Comparison of ENCODE assay signal across 20 cellular contexts in genomic region chr10:124521429-124521871, GRCh38. TPM values are rescaled to one million over a fixed set of nuclear protein-coding genes. Genes with fewer than 3 reads are reported as not detected.
DNase-seq lines count a peak whose midpoint lies in the region; ATAC-seq, FAIRE-seq and TF ChIP-seq lines count a peak whose summit lies in the region.
"Had no signal": no experiment of that assay in that cellular context is flagged by ENCODE, and none has a peak within 500 bp of the region (broad histone marks: within the 10 kb centered on the region; RNA-seq: fewer than 3 reads in every experiment).

No MANE protein-coding gene starts in this region.

- H3K4me3 ChIP-seq in HepG2 (replicated peaks in 1 of 3; ENCODE audit: insufficient read depth in 1 of 3, low read depth in 2 of 3, low read length in 3 of 3): no peak overlapping the region
- H3K4me3 ChIP-seq: heart right ventricle, vagina had no signal

- TF ChIP-seq EP300 in HepG2 (IDR thresholded peaks at IDR 0.05; ENCODE audit: low read depth in 2 of 2, low read length in 2 of 2) (no peak), HepG2 (CRISPR knock-in tag; IDR thresholded peaks at IDR 0.05; ENCODE audit: borderline replicate concordance) (no peak)

- peaks cover 0 to 3% of the 10 kb centered on the region in 2 experiments; a peak in 2 of 5 replicates for H3K27me3 ChIP-seq in HepG2 (ENCODE audit: control insufficient read depth in 1 of 2, insufficient read depth in 2 of 2, low read length in 2 of 2)
- H3K27me3 ChIP-seq: BE2C, heart right ventricle, vagina had no signal

- BruUV-seq in HepG2 (replicated peaks; lab: Mats Ljungman, UMichigan): no TSS peak

- intact Hi-C loops in HepG2 (cut with micrococcal nuclease; ENCODE audit: unreplicated experiment): no loop called here

- POLR2A ChIA-PET in HepG2 (lab: Yijun Ruan, JAX): no interaction called here

- TF ChIP-seq CTCF in HepG2 (CRISPR knock-in tag; IDR thresholded peaks at IDR 0.05) (no peak), GM20000 (IDR thresholded peaks at IDR 0.05; ENCODE audit: extremely low read depth, missing control alignments) (no peak)

- in situ Hi-C loops in HepG2 (cut with HindIII; ENCODE audit: extremely low pct_ligation_motif_present, low pct_unique_long_range_greater_than_20kb): no loop called here

- H3K4me2 ChIP-seq in HepG2 (ENCODE audit: low read depth, low read length): no peak overlapping the region
- H3K4me2 ChIP-seq: SK-N-SH had no signal

- peaks cover 23% of the 10 kb centered on the region for H3K4me1 ChIP-seq in HepG2 (ENCODE audit: insufficient read depth, low read length)

- no peaks in the 10 kb centered on the region for H3K36me3 ChIP-seq in HepG2 (replicated peaks in 1 of 2; ENCODE audit: control insufficient read depth in 1 of 2, insufficient read depth in 2 of 2, low read length in 2 of 2)
- H3K36me3 ChIP-seq: BE2C, heart right ventricle, vagina had no signal

- DNase-seq in Ammon's horn (ENCODE audit: low spot score) (peak; percentile 84), caudate nucleus (lab: John Stamatoyannopoulos, UW) (peak in 58 of 61 donors; percentile 13 to 88 (median 66)), HepG2 (ENCODE audit: low spot score) (no peak), pons (ENCODE audit: low spot score) (peak; percentile 65), GM20000 (ENCODE audit: low spot score) (no peak), DMS79 treated with DMSO at 0.1 percent for 48 hours (lab: John Stamatoyannopoulos, UW) (no peak)
- DNase-seq: 8988T; activated CD8-positive, alpha-beta memory T cell treated with anti-CD3 and anti-CD28 coated beads for 24 hours; activated naive CD4-positive, alpha-beta T cell treated with anti-CD3 and anti-CD28 coated beads, Interleukin-2, amount 10 ng/mL, durations not matched to agents 7 days and 5 days; activated T-cell treated with anti-CD3 and anti-CD28 coated beads, Interleukin-2, amount 50 U/mL, for 4 hours; BE2C; heart right ventricle; NCI-H2171; NCI-H526 treated with DMSO at 0.1 percent for 48 hours; SK-N-SH; stimulated activated CD8-positive, alpha-beta memory T cell treated with anti-CD3 and anti-CD28 coated beads, Interleukin-4, amount 100 ng/mL, for 48 hours had no signal

- H3K27ac ChIP-seq in caudate nucleus (ENCODE audit: low read depth, low read length): no peak overlapping the region
- H3K27ac ChIP-seq in HepG2 (ENCODE audit: extremely low read length, insufficient read depth, low read length): no peak overlapping the region
- H3K27ac ChIP-seq: heart right ventricle, vagina had no signal

- 93% methylated on average over 3 of the region's 13 CpGs for WGBS in HepG2 (ENCODE audit: low lambda C conversion rate)

- H2AFZ ChIP-seq in HepG2 (ENCODE audit: low read length): no peak overlapping the region

- CTCF ChIA-PET in HepG2 (lab: Yijun Ruan, JAX; ENCODE audit: low intra/inter-chr PET ratio, low total read pairs): no interaction called here

- H3K9ac ChIP-seq in HepG2 (ENCODE audit: insufficient read depth, low read depth, low read length): no peak overlapping the region
- H3K9ac ChIP-seq: SK-N-SH had no signal

- TF ChIP-seq POLR2A in HepG2 (IDR thresholded peaks at IDR 0.05; ENCODE audit: insufficient read depth in 1 of 2, low read depth in 2 of 2, low read length in 2 of 2): no peak

- H4K20me1 ChIP-seq in HepG2 (ENCODE audit: insufficient read depth, low read length): peaks cover 3% of the 10 kb centered on the region; the same call in 1 of the 2 replicates

- H3K9me3 ChIP-seq in HepG2 (ENCODE audit: low read length): no peaks in the 10 kb centered on the region
- H3K9me3 ChIP-seq: BE2C, heart right ventricle, SK-N-SH, vagina had no signal

- no peak for TF ChIP-seq RAD21 in HepG2 (CRISPR knock-in tag; IDR thresholded peaks at IDR 0.05)

- ATAC-seq in HepG2 (no peak), HG02973 (IDR thresholded peaks at IDR 0.05; ENCODE audit: unreplicated experiment) (no peak), GM19035 (IDR thresholded peaks at IDR 0.05; ENCODE audit: unreplicated experiment) (no peak)
- ATAC-seq: activated T-cell treated with anti-CD3 and anti-CD28 coated beads, Interleukin-2, amount 50 U/mL, for 4 hours had no signal

- FAIRE-seq in HepG2 (lab: Jason Lieb, UNC): no peak
- FAIRE-seq: endometrium had no signal

- no peaks in the 10 kb centered on the region for H3K79me2 ChIP-seq in HepG2 (ENCODE audit: insufficient read depth, low read length)

TF ChIP-seq in HepG2, 621 proteins besides CTCF, POLR2A, EP300 and RAD21:
- TF ChIP-seq NCOA1 (CRISPR knock-in tag; IDR thresholded peaks at IDR 0.05) (no peak), ZBTB33 (CRISPR knock-in tag; IDR thresholded peaks at IDR 0.05) (0 out of 2 replicates have a peak, but pooled peaks have one; percentile 13), ZBTB8A (CRISPR knock-in tag; IDR thresholded peaks at IDR 0.05; ENCODE audit: borderline replicate concordance, low read depth) (no peak), ZBTB34 (CRISPR knock-in tag; IDR thresholded peaks at IDR 0.05) (no peak), YEATS4 (CRISPR knock-in tag; IDR thresholded peaks at IDR 0.05; ENCODE audit: borderline replicate concordance) (no peak), CBFB (CRISPR knock-in tag; IDR thresholded peaks at IDR 0.05) (no peak), ZNF678 (CRISPR knock-in tag; IDR thresholded peaks at IDR 0.05) (no peak), ZMAT3 (CRISPR knock-in tag; conservative IDR thresholded peaks at IDR 0.05) (no peak)
TF ChIP-seq in HepG2: peak in this region for 1.

RNA-seq across cellular contexts. Expression of gene LHPP, which starts 59.8 kb away (rescaled TPM):
- total RNA-seq in HepG2 (2016; rRNA removed; fragmentation: Illumina TruSeq; extraction: Trizol): 3.7 and 5.2 TPM in 2 replicates
- 1.1 and 1.9 TPM in 2 replicates for total RNA-seq in HepG2 (2016; cell fraction: cytosol; rRNA removed; fragmentation: Illumina TruSeq; extraction: Trizol; ENCODE audit: low read depth)
- total RNA-seq in HepG2 (2016; cell fraction: insoluble cytoplasmic fraction; rRNA removed; fragmentation: Illumina TruSeq; extraction: Trizol): 4.7 and 6.3 TPM in 2 replicates
- 1.9 TPM in 2 replicates for total RNA-seq in HepG2 (2016; cell fraction: membrane; rRNA removed; fragmentation: Illumina TruSeq; extraction: Trizol)
- 2.4 and 3.4 TPM in 2 replicates for total RNA-seq in HepG2 (2016; cell fraction: nucleus; rRNA removed; fragmentation: Illumina TruSeq; extraction: Trizol)
- polyA plus RNA-seq in HepG2 (2011; rRNA removed): 13.1 and 13.7 TPM in 2 replicates
- 14.4 and 17.0 TPM in 2 replicates for polyA plus RNA-seq in HepG2 (2011; cell fraction: cytosol; rRNA removed)
- 11.1 and 11.2 TPM in 2 replicates for polyA plus RNA-seq in HepG2 (2011; cell fraction: nucleus; rRNA removed)
- polyA plus RNA-seq in HepG2 (2012): 10.0 and 13.7 TPM in 2 replicates
- polyA plus RNA-seq in HepG2 (2016; cell fraction: cytosol; fragmentation: Illumina TruSeq; extraction: Trizol; ENCODE audit: low read depth): 3.8 and 5.7 TPM in 2 replicates
- polyA plus RNA-seq in HepG2 (2016; cell fraction: insoluble cytoplasmic fraction; fragmentation: Illumina TruSeq; extraction: Trizol; ENCODE audit: low read depth): 7.2 and 9.2 TPM in 2 replicates
- polyA plus RNA-seq in HepG2 (2016; cell fraction: membrane; fragmentation: Illumina TruSeq; extraction: Trizol; ENCODE audit: low read depth): 5.6 and 5.8 TPM in 2 replicates
- polyA plus RNA-seq in HepG2 (2016; cell fraction: nucleus; fragmentation: Illumina TruSeq; extraction: Trizol; ENCODE audit: insufficient read depth, low read depth): 5.1 and 7.2 TPM in 2 replicates
- polyA minus RNA-seq in HepG2 (2011; rRNA and poly(A)+ RNA removed; ENCODE audit: low replicate concordance): 12.5 and 12.6 TPM in 2 replicates
- polyA minus RNA-seq in HepG2 (2011; cell fraction: cytosol; rRNA and poly(A)+ RNA removed): 6.0 and 7.2 TPM in 2 replicates
- polyA minus RNA-seq in HepG2 (2011; cell fraction: nucleus; rRNA and poly(A)+ RNA removed): 7.0 and 9.8 TPM in 2 replicates

Comparison
In these comparisons a context has a peak if more than half of its experiments do, and no peak if none do; other contexts are left out.
1. DNase-seq: peak in Ammon's horn (single experiment), caudate nucleus (58 of 61) and pons (single experiment); none in HepG2 (single experiment), GM20000 (single experiment) and DMS79 treated with DMSO at 0.1 percent for 48 hours (single experiment).